In the genomic region with DNA sequence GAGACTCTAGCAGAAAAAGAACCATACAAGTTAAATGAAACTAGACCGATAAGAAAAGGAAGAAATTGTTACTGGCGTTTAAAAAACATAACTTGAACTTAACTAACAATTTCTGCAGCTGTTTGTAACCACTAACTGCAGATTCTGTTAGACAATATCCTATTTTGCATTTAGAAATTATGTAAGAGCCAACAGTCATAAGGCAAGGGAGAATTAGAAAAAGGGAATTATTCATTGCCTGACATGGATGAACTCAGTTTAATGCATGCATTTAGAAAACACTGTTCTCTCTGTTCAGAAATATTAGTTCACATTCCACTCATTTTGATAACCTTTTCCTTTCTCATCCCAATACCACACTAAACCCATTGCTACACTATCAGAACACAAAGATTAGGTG, we compare ENCODE assay signal across 10 cellular contexts.
DNase-seq lines count a peak whose midpoint lies in the region; ATAC-seq and TF ChIP-seq lines count a peak whose summit lies in the region.
"Had no signal": no experiment of that assay in that cellular context is flagged by ENCODE, and none has a peak within 500 bp of the region (broad histone marks: within the 10 kb centered on the region; RNA-seq: fewer than 3 reads in every experiment).

No MANE protein-coding gene starts in this region.

- H3K23me2 ChIP-seq in H9 (ENCODE audit: insufficient read length, low read depth, low read length, poor library complexity, severe bottlenecking) = no peaks in the 10 kb centered on the region

- ATAC-seq in HG02571 (IDR thresholded peaks at IDR 0.05; ENCODE audit: unreplicated experiment) = no peak

- no peaks in the 10 kb centered on the region for H3K79me1 ChIP-seq in H9 (ENCODE audit: insufficient read depth, low read depth, low read length, poor library complexity, severe bottlenecking)

- no peak overlapping the region for H2BK12ac ChIP-seq in H9 (ENCODE audit: insufficient read length, low read depth, low read length)

- POLR2A ChIA-PET in CD8-positive, alpha-beta memory T cell (lab: Charles Lee) = no interaction called here

- no peak overlapping the region for H2BK15ac ChIP-seq in H9 (ENCODE audit: low read depth, low read length)

- no peak overlapping the region for H4K5ac ChIP-seq in H9 (ENCODE audit: insufficient read length, low read depth, low read length)

- H3K79me2 ChIP-seq in H9 (ENCODE audit: insufficient read depth, low read length) = no peaks in the 10 kb centered on the region

- CTCF ChIA-PET in CD8-positive, alpha-beta memory T cell (lab: Charles Lee) = interaction anchor here (1.4 to 2.6 kb wide), 2 partner anchors 12 to 17 kb away, joined by 3 to 9 read pairs; no protein-coding TSS in a partner anchor

- TF ChIP-seq CTCF in colonic mucosa (IDR thresholded peaks at IDR 0.05) (no peak), sigmoid colon (IDR thresholded peaks at IDR 0.05) (no peak), right atrium auricular region (IDR thresholded peaks at IDR 0.05) (no peak), H9 (conservative IDR thresholded peaks at IDR 0.05) (no peak)

- H3K18ac ChIP-seq in H9 (ENCODE audit: insufficient read length, low read depth, low read length) = no peak overlapping the region

- H2BK20ac ChIP-seq in H9 (ENCODE audit: low read depth, low read length, poor library complexity, severe bottlenecking) = no peak overlapping the region

- H3K9me3 Mint-ChIP-seq in CD8-positive, alpha-beta memory T cell = peaks cover 0 to 3% (median 0%) of the 10 kb centered on the region in 5 donors
- H3K9me3 Mint-ChIP-seq in H9 = peaks cover 12% of the 10 kb centered on the region in 2 experiments

- peaks cover 2% of the 10 kb centered on the region for H3K36me3 ChIP-seq in CD8-positive, alpha-beta memory T cell (ENCODE audit: insufficient read depth, low read length)
- H3K36me3 ChIP-seq in colonic mucosa (no peaks in the 10 kb centered on the region), sigmoid colon (peaks cover 0 to 12% (median 10%) of the 10 kb centered on the region in 4 donors), right atrium auricular region (no peaks in the 10 kb centered on the region)

- no peak overlapping the region for H4K91ac ChIP-seq in H9 (ENCODE audit: insufficient read length, low read depth, low read length)

- no peak overlapping the region for H2BK5ac ChIP-seq in H9 (ENCODE audit: insufficient read length, low read length)

- H3K9ac ChIP-seq in colonic mucosa (ENCODE audit: low read depth in 2 of 2, low read length in 2 of 2) (no peak overlapping the region), H9 (ENCODE audit: extremely low read depth, insufficient read length, low read length) (no peak overlapping the region)

- peak overlapping the region in 6 of 7 donors; percentile 17 to 61 (median 27) for H3K4me3 Mint-ChIP-seq in CD8-positive, alpha-beta memory T cell
- H3K4me3 Mint-ChIP-seq in H9 = no peak overlapping the region

- no peak overlapping the region for H4K8ac ChIP-seq in H9 (replicated peaks; ENCODE audit: insufficient read length, low read depth, low read length)

- no peak overlapping the region for H3K27ac ChIP-seq in CD8-positive, alpha-beta memory T cell (ENCODE audit: low read depth, low read length)
- H3K27ac ChIP-seq in colonic mucosa (peak overlapping the region; percentile 35), sigmoid colon (peak overlapping the region; percentile 81 to 88 (median 83)), right atrium auricular region (no peak overlapping the region), H9 (ENCODE audit: insufficient read length, low read depth, low read length) (no peak overlapping the region)

- no peak for TF ChIP-seq EP300 in sigmoid colon (IDR thresholded peaks at IDR 0.05)

- H2AFZ ChIP-seq in H9 (ENCODE audit: low read length) = no peak overlapping the region

- WGBS in sigmoid colon, 2 donors = 56 to 86% methylated on average over 2 of the region's 2 CpGs
- WGBS in H9 (ENCODE audit: extremely low coverage, insufficient read length, low lambda C conversion rate) = no CpG with 5 or more reads among the region's 2 CpGs

- intact Hi-C loops in colonic mucosa (cut with DNase I) = no loop called here
- intact Hi-C loops in sigmoid colon (cut with DNase I) = loop anchor here (5.0 kb wide), 1 partner anchor 96 kb away; the partner anchor contains the start of gene FNBP1

- no peaks in the 10 kb centered on the region for H3K9me3 ChIP-seq in CD8-positive, alpha-beta memory T cell (ENCODE audit: low read length)
- H3K9me3 ChIP-seq in colonic mucosa (no peaks in the 10 kb centered on the region), sigmoid colon (peaks cover 0 to 3% (median 0%) of the 10 kb centered on the region in 4 donors), right atrium auricular region (peaks cover 0 to 7% of the 10 kb centered on the region in 2 donors), H9 (ENCODE audit: control insufficient read depth, low read depth, low read length) (peaks cover 5% of the 10 kb centered on the region)

- peaks cover 46 to 68% (median 64%) of the 10 kb centered on the region in 3 donors for H3K4me1 Mint-ChIP-seq in CD8-positive, alpha-beta memory T cell
- no peaks in the 10 kb centered on the region for H3K4me1 Mint-ChIP-seq in H9

- H3K27me3 Mint-ChIP-seq in CD8-positive, alpha-beta memory T cell = no peaks in the 10 kb centered on the region
- no peaks in the 10 kb centered on the region for H3K27me3 Mint-ChIP-seq in H9 (ENCODE audit: low read depth)

- H3T11ph ChIP-seq in H9 (ENCODE audit: low read length) = no peak overlapping the region

- TF ChIP-seq POLR2A in sigmoid colon (IDR thresholded peaks at IDR 0.05) = no peak

- H3K14ac ChIP-seq in H9 (ENCODE audit: insufficient read depth, low read length) = no peak overlapping the region

- no peaks in the 10 kb centered on the region for H4K20me1 ChIP-seq in H9 (ENCODE audit: control insufficient read depth, insufficient read depth, insufficient read length)

- peaks cover 45% of the 10 kb centered on the region for H3K4me1 ChIP-seq in CD8-positive, alpha-beta memory T cell (ENCODE audit: insufficient read depth, low read length)
- no peaks in the 10 kb centered on the region for H3K4me1 ChIP-seq in colonic mucosa
- H3K4me1 ChIP-seq in sigmoid colon = peaks cover 3 to 75% (median 62%) of the 10 kb centered on the region in 4 donors
- H3K4me1 ChIP-seq in right atrium auricular region = peaks cover 0 to 10% of the 10 kb centered on the region in 2 donors
- no peaks in the 10 kb centered on the region for H3K4me1 ChIP-seq in H9 (ENCODE audit: insufficient read depth, low read length)

- no peaks in the 10 kb centered on the region for H3K27me3 ChIP-seq in CD8-positive, alpha-beta memory T cell (ENCODE audit: insufficient read depth, low read length, poor library complexity, severe bottlenecking)
- H3K27me3 ChIP-seq in colonic mucosa (no peaks in the 10 kb centered on the region), sigmoid colon (no peaks in the 10 kb centered on the region), right atrium auricular region (no peaks in the 10 kb centered on the region), H9 (ENCODE audit: insufficient read depth, low read length) (no peaks in the 10 kb centered on the region)

- no peak overlapping the region for H3K56ac ChIP-seq in H9 (ENCODE audit: insufficient read length, low read depth, low read length)

- peaks cover 14 to 66% (median 14%) of the 10 kb centered on the region in 3 donors for H3K36me3 Mint-ChIP-seq in CD8-positive, alpha-beta memory T cell
- peaks cover 14 to 21% (median 18%) of the 10 kb centered on the region in 3 experiments for H3K36me3 Mint-ChIP-seq in H9 (ENCODE audit: insufficient read depth in 1 of 3, low read depth in 3 of 3)

- H3K27ac Mint-ChIP-seq in CD8-positive, alpha-beta memory T cell = peak overlapping the region; percentile 48 to 99 (median 91)
- H3K27ac Mint-ChIP-seq in H9 = no peak overlapping the region

- H3K4me2 ChIP-seq in H9 (ENCODE audit: insufficient read depth, insufficient read length, low read length) = no peak overlapping the region

- no peak overlapping the region for H2BK120ac ChIP-seq in H9 (ENCODE audit: low read depth, low read length, poor library complexity, severe bottlenecking)

- no peak for DNase-seq in CD8-positive, alpha-beta memory T cell
- DNase-seq in NOMO-1 treated with dmso at 0.1 percent for 144 hours (lab: John Stamatoyannopoulos, UW; ENCODE audit: unreplicated experiment) = peak; percentile 54
- no peak for DNase-seq in colonic mucosa
- DNase-seq in sigmoid colon = no peak
- DNase-seq in DMS 273 (lab: John Stamatoyannopoulos, UW; ENCODE audit: unreplicated experiment) = no peak
- DNase-seq in right atrium auricular region (ENCODE audit: low spot score) = no peak
- no peak for DNase-seq in H9
- DNase-seq: activated gamma-delta T cell, NCI-H524 had no signal

- no peak overlapping the region for H3K4ac ChIP-seq in H9 (ENCODE audit: low read depth, low read length)

- no peak overlapping the region for H3K4me3 ChIP-seq in CD8-positive, alpha-beta memory T cell (ENCODE audit: low read length)
- H3K4me3 ChIP-seq in colonic mucosa = no peak overlapping the region
- H3K4me3 ChIP-seq in sigmoid colon = no peak overlapping the region
- H3K4me3 ChIP-seq in right atrium auricular region = no peak overlapping the region

- no peak overlapping the region for H2AK5ac ChIP-seq in H9 (ENCODE audit: insufficient read length, low read length)

- H3K23ac ChIP-seq in H9 (ENCODE audit: insufficient read length, low read depth, low read length) = no peak overlapping the region

Comparison
In these comparisons a context has a peak if more than half of its experiments do, and no peak if none do; other contexts are left out.
1. H3K27ac ChIP-seq: peak in colonic mucosa (single experiment) and sigmoid colon (4 of 4); none in CD8-positive, alpha-beta memory T cell (single experiment), right atrium auricular region (0 of 2) and H9 (single experiment).
2. H3K27ac Mint-ChIP-seq: peak in CD8-positive, alpha-beta memory T cell (8 of 8); none in H9 (0 of 3).
3. H3K4me3 Mint-ChIP-seq: peak in CD8-positive, alpha-beta memory T cell (6 of 7); none in H9 (0 of 2).